ENCODE assay signal across 1 cellular context in the genomic region with DNA sequence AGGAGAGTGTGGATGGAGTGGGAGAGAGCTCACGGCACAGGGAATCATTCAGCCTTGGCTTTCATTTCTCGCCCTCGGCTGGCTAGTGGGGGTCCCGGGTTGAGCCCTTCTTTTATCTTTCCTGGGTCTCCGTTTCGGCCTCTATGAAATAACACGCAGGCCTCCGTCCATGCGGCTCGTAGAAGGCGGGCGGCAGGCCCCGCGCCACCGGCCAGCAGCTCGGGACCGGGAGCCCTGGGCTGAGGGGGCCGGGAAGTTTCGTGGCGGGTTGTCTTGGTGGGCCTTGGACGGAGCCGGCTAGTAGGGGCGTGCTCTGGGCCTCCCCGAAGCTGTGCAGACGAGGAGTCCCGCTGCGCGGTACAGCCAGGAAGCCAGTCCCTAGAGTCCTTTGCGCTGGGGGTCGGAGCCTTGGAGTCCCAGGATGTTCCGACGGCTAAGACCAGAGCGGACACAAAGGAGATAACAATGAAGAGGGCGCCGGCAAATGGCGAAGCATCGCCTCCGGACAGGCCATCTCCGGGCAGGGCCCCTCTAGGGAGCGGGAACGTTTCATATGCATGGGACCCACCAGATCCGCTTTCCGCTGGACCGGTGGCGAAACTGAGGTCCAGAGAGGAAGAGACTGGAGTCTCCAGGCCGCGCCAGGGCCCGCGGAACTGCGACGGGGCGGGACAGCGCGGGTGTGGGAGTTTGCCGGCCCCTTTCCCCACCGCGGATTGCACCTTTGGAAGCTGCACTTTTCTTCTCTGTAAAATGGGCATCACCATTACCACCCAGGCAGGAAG.
TF ChIP-seq lines count a peak whose summit lies in the region.

No MANE protein-coding gene starts in this region.

TF ChIP-seq in K562, 482 proteins besides CTCF, POLR2A, EP300 and RAD21:
- TF ChIP-seq, protein P1, sequence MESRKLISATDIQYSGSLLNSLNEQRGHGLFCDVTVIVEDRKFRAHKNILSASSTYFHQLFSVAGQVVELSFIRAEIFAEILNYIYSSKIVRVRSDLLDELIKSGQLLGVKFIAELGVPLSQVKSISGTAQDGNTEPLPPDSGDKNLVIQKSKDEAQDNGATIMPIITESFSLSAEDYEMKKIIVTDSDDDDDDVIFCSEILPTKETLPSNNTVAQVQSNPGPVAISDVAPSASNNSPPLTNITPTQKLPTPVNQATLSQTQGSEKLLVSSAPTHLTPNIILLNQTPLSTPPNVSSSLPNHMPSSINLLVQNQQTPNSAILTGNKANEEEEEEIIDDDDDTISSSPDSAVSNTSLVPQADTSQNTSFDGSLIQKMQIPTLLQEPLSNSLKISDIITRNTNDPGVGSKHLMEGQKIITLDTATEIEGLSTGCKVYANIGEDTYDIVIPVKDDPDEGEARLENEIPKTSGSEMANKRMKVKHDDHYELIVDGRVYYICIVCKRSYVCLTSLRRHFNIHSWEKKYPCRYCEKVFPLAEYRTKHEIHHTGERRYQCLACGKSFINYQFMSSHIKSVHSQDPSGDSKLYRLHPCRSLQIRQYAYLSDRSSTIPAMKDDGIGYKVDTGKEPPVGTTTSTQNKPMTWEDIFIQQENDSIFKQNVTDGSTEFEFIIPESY (CRISPR knock-in tag; IDR thresholded peaks at IDR 0.05) = peak; percentile 62; the same call in 1 of the 2 replicates
- TF ChIP-seq, protein P2, sequence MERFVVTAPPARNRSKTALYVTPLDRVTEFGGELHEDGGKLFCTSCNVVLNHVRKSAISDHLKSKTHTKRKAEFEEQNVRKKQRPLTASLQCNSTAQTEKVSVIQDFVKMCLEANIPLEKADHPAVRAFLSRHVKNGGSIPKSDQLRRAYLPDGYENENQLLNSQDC (CRISPR knock-in tag; IDR thresholded peaks at IDR 0.05) = no peak
TF ChIP-seq in K562: peak in this region for 1.
